ENCODE assay signal across 9 cellular contexts in genomic region chr17:74008196-74008595, GRCh38.
DNase-seq lines count a peak whose midpoint lies in the region; ATAC-seq and FAIRE-seq lines count a peak whose summit lies in the region.
"Had no signal": no experiment of that assay in that cellular context is flagged by ENCODE, and none has a peak within 500 bp of the region (broad histone marks: within the 10 kb centered on the region; RNA-seq: fewer than 3 reads in every experiment).

No MANE protein-coding gene starts in this region.

- no peaks in the 10 kb centered on the region for H3K36me3 ChIP-seq in small intestine (ENCODE audit: control insufficient read depth in 2 of 2, insufficient read depth in 2 of 2, low read length in 2 of 2)

- H3K36me3 Mint-ChIP-seq in activated naive CD4-positive, alpha-beta T cell treated with anti-CD3 and anti-CD28 coated beads, Interleukin-2, amount 50 U/mL, for 72 hours, result no peaks in the 10 kb centered on the region

- H3K9me3 ChIP-seq in small intestine (ENCODE audit: control insufficient read depth, low read depth), result no peaks in the 10 kb centered on the region

- H3K4me3 ChIP-seq in small intestine (ENCODE audit: low read depth in 1 of 2, low read length in 2 of 2), result no peak overlapping the region

- H3K9me3 Mint-ChIP-seq in activated naive CD4-positive, alpha-beta T cell treated with anti-CD3 and anti-CD28 coated beads, Interleukin-2, amount 50 U/mL, for 72 hours, result no peaks in the 10 kb centered on the region

- 26 to 48% (median 27%) methylated on average over 10 of the region's 10 CpGs for WGBS in small intestine, 3 donors

- H3K27ac ChIP-seq in small intestine (ENCODE audit: low read depth in 1 of 2, low read length in 1 of 2), result no peak overlapping the region
- H3K27ac ChIP-seq: RWPE1 had no signal

- ATAC-seq in activated naive CD4-positive, alpha-beta T cell treated with anti-CD3 and anti-CD28 coated beads, Interleukin-2, amount 50 U/mL, for 72 hours, result peak; percentile 72 to 77
- ATAC-seq in GM19463 (IDR thresholded peaks at IDR 0.05; ENCODE audit: unreplicated experiment), result no peak

- H3K27me3 ChIP-seq in small intestine (ENCODE audit: control insufficient read depth in 2 of 2, insufficient read depth in 2 of 2, low read length in 2 of 2), result peaks cover 0 to 11% of the 10 kb centered on the region in 2 donors

- H3K27ac Mint-ChIP-seq in activated naive CD4-positive, alpha-beta T cell treated with anti-CD3 and anti-CD28 coated beads, Interleukin-2, amount 50 U/mL, for 72 hours, result no peak overlapping the region

- FAIRE-seq in small intestine (lab: Jason Lieb, UNC), result no peak

- peak; percentile 9 to 10 for DNase-seq in activated CD4-positive, alpha-beta T cell treated with anti-CD3 and anti-CD28 coated beads for 24 hours (ENCODE audit: low read depth in 2 of 2)
- no peak for DNase-seq in activated CD4-positive, alpha-beta T cell treated with anti-CD3 and anti-CD28 coated beads, Interleukin-2, amount 50 U/mL, for 1 hour
- peak; percentile 42 for DNase-seq in NCI-H2196 (lab: John Stamatoyannopoulos, UW; ENCODE audit: unreplicated experiment)
- DNase-seq in activated naive CD4-positive, alpha-beta T cell treated with anti-CD3 and anti-CD28 coated beads, Interleukin-2, amount 50 U/mL, for 72 hours (ENCODE audit: low spot score in 2 of 2), result peak in 1 of 2 donors; percentile 39
- peak; percentile 4 for DNase-seq in stimulated activated CD4-positive, alpha-beta T cell treated with anti-CD3 and anti-CD28 coated beads, Interleukin-4, amount 100 ng/mL, for 1 hour
- DNase-seq in activated gamma-delta T cell treated with Interleukin-2 at 50 U/mL for 16 hours, result no peak
- no peak for DNase-seq in small intestine

- no peaks in the 10 kb centered on the region for H3K4me1 ChIP-seq in small intestine (ENCODE audit: control insufficient read depth in 2 of 2, insufficient read depth in 1 of 2, low read depth in 1 of 2, low read length in 1 of 2)

Comparison
In these comparisons a context has a peak if more than half of its experiments do, and no peak if none do; other contexts are left out.
1. DNase-seq: peak in activated CD4-positive, alpha-beta T cell treated with anti-CD3 and anti-CD28 coated beads for 24 hours (2 of 2), NCI-H2196 (single experiment) and stimulated activated CD4-positive, alpha-beta T cell treated with anti-CD3 and anti-CD28 coated beads, Interleukin-4, amount 100 ng/mL, for 1 hour (single experiment); none in activated CD4-positive, alpha-beta T cell treated with anti-CD3 and anti-CD28 coated beads, Interleukin-2, amount 50 U/mL, for 1 hour (single experiment), activated gamma-delta T cell treated with Interleukin-2 at 50 U/mL for 16 hours (single experiment) and small intestine (single experiment).